Comparison of ENCODE assay signal across 19 cellular contexts in genomic region chr11:95706974-95707387, GRCh38.
"Had no signal": no experiment of that assay in that cellular context is flagged by ENCODE, and none has a peak within 500 bp of the region (broad histone marks: within the 10 kb centered on the region; RNA-seq: fewer than 3 reads in every experiment).

No MANE protein-coding gene starts in this region.

- DNase-seq: effector memory CD4-positive, alpha-beta T cell; esophagus squamous epithelium; foreskin keratinocyte; head of caudate nucleus; left colon; left ventricle myocardium superior; mesendoderm; naive thymus-derived CD4-positive, alpha-beta T cell; psoas muscle; retina; stimulated activated CD4-positive, alpha-beta T cell treated with anti-CD3 and anti-CD28 coated beads, Interleukin-2, amount 100 ng/mL, for 24 hours; stimulated activated CD4-positive, alpha-beta T cell treated with anti-CD3 and anti-CD28 coated beads, Interleukin-4, amount 100 ng/mL, for 4 hours; stimulated activated naive CD4-positive, alpha-beta T cell; stomach; substantia nigra; trophoblast cell had no signal

- H3K4me3 ChIP-seq: esophagus squamous epithelium, hepatocyte, lung, psoas muscle, stomach had no signal

- H3K4me3 Mint-ChIP-seq: naive thymus-derived CD4-positive, alpha-beta T cell had no signal

- H3K9me3 Mint-ChIP-seq: naive thymus-derived CD4-positive, alpha-beta T cell had no signal

- ATAC-seq: foreskin keratinocyte; left colon; left ventricle myocardium superior; naive thymus-derived CD4-positive, alpha-beta T cell; psoas muscle; sciatic nerve had no signal
